ENCODE assay signal across 15 cellular contexts in genomic region chr6:169669147-169669546, GRCh38. TPM values are rescaled to one million over a fixed set of nuclear protein-coding genes. Genes with fewer than 3 reads are reported as not detected.
DNase-seq lines count a peak whose midpoint lies in the region; TF ChIP-seq lines count a peak whose summit lies in the region.
"Had no signal": no experiment of that assay in that cellular context is flagged by ENCODE, and none has a peak within 500 bp of the region (broad histone marks: within the 10 kb centered on the region; RNA-seq: fewer than 3 reads in every experiment).

No MANE protein-coding gene starts in this region.

- DNase-seq in NCI-H2171 treated with DMSO at 0.1 percent for 48 hours (lab: John Stamatoyannopoulos, UW) (peak; percentile 6), NCI-H2171 (lab: John Stamatoyannopoulos, UW) (no peak), DMS53 treated with DMSO at 0.1 percent for 48 hours (lab: John Stamatoyannopoulos, UW; ENCODE audit: unreplicated experiment) (peak; percentile 89), brain microvascular endothelial cell (no peak), H4 (ENCODE audit: low spot score) (no peak), cerebellar nuclear complex (lab: John Stamatoyannopoulos, UW) (no peak), cerebellum (ENCODE audit: low spot score) (no peak)
- DNase-seq: CD4-positive, alpha-beta T cell; immature natural killer cell; NCI-H226; sigmoid colon; stimulated activated CD4-positive, alpha-beta T cell treated with anti-CD3 and anti-CD28 coated beads, Interleukin-2, amount 100 ng/mL, for 48 hours had no signal

- H3K27ac ChIP-seq in brain microvascular endothelial cell (peak overlapping the region; percentile 51), mesodermal cell (ENCODE audit: low read depth, low read length, severe bottlenecking) (peak overlapping the region; percentile 42)
- H3K27ac ChIP-seq: thoracic aorta had no signal

- 97 to 100% methylated on average over 6 of the region's 6 CpGs for WGBS in mesodermal cell (ENCODE audit: insufficient coverage in 2 of 2), 2 experiments

- H3K36me3 ChIP-seq in brain microvascular endothelial cell (replicated peaks) = peaks cover 13% of the 10 kb centered on the region
- peaks cover 55% of the 10 kb centered on the region for H3K36me3 ChIP-seq in mesodermal cell (ENCODE audit: control insufficient read depth, insufficient read depth, low read length)

- H3K4me1 ChIP-seq in mesodermal cell (ENCODE audit: control insufficient read depth, insufficient read depth, low read length, poor library complexity, severe bottlenecking) = no peaks in the 10 kb centered on the region
- H3K4me1 ChIP-seq: adrenal gland, sigmoid colon had no signal

- in situ Hi-C loops in brain microvascular endothelial cell (cut with HindIII; ENCODE audit: low pct_ligation_motif_present, low sequenced_read_pairs) = no loop called here

- no peaks in the 10 kb centered on the region for H3K27me3 ChIP-seq in brain microvascular endothelial cell (replicated peaks)
- H3K27me3 ChIP-seq: adrenal gland, sigmoid colon had no signal

- H3K4me3 ChIP-seq in brain microvascular endothelial cell (ENCODE audit: low read depth, low read length) (no peak overlapping the region), mesodermal cell (ENCODE audit: extremely low read depth, insufficient read depth, low read length, poor library complexity, severe bottlenecking) (no peak overlapping the region)
- H3K4me3 ChIP-seq: adrenal gland, sigmoid colon, thoracic aorta had no signal

- no peak for TF ChIP-seq CTCF in brain microvascular endothelial cell (IDR thresholded peaks at IDR 0.05; ENCODE audit: low read depth, low read length, missing control alignments)

- no peaks in the 10 kb centered on the region for H3K9me3 ChIP-seq in mesodermal cell (ENCODE audit: control insufficient read depth, low read length)
- H3K9me3 ChIP-seq: adrenal gland, sigmoid colon, thoracic aorta had no signal

RNA-seq across cellular contexts. Expression of gene WDR27, which starts 32.7 kb away (rescaled TPM):
- polyA plus RNA-seq in mesodermal cell (2013, experiment 1 of 2) = 64.7 TPM
- 51.9 TPM for polyA plus RNA-seq in mesodermal cell (2013, experiment 2 of 2)
- 3.7 and 5.0 TPM in 2 replicates for total RNA-seq in H4 (2014; rRNA removed; shearing (Covaris generic))
- 65.5 TPM for total RNA-seq in cerebellum

RNA-seq across cellular contexts. Expression of gene C6orf120, which starts 32.8 kb away (rescaled TPM):
- 31.6 TPM for polyA plus RNA-seq in mesodermal cell (2013, experiment 1 of 2)
- 30.6 TPM for polyA plus RNA-seq in mesodermal cell (2013, experiment 2 of 2)
- total RNA-seq in H4 (2014; rRNA removed; shearing (Covaris generic)) = 17.2 and 17.6 TPM in 2 replicates
- 18.6 TPM for total RNA-seq in cerebellum

RNA-seq across cellular contexts. Expression of gene PHF10, which starts 55.2 kb away (rescaled TPM):
- polyA plus RNA-seq in mesodermal cell (2013, experiment 1 of 2) = 38.7 TPM
- 43.8 TPM for polyA plus RNA-seq in mesodermal cell (2013, experiment 2 of 2)
- total RNA-seq in H4 (2014; rRNA removed; shearing (Covaris generic)) = 12.1 and 12.6 TPM in 2 replicates
- 46.2 TPM for total RNA-seq in cerebellum

Comparison
In these comparisons a context has a peak if more than half of its experiments do, and no peak if none do; other contexts are left out.
1. DNase-seq: peak in NCI-H2171 treated with DMSO at 0.1 percent for 48 hours (single experiment) and DMS53 treated with DMSO at 0.1 percent for 48 hours (single experiment); none in NCI-H2171 (single experiment), brain microvascular endothelial cell (single experiment), H4 (single experiment), cerebellar nuclear complex (0 of 2) and cerebellum (single experiment).
2. RNA of gene WDR27, which starts 32.7 kb away (total RNA-seq): 65.5 TPM in cerebellum (single experiment); 3.7 to 5.0 TPM in H4; every median in the first group is over 10 times any median in the second.